In genomic region chr15:95302206-95302605, GRCh38 we compare ENCODE assay signal across 22 cellular contexts.
DNase-seq lines count a peak whose midpoint lies in the region; ATAC-seq and TF ChIP-seq lines count a peak whose summit lies in the region.
"Had no signal": no experiment of that assay in that cellular context is flagged by ENCODE, and none has a peak within 500 bp of the region (broad histone marks: within the 10 kb centered on the region; RNA-seq: fewer than 3 reads in every experiment).

No MANE protein-coding gene starts in this region.

- peak overlapping the region; percentile 42 for H3K27ac ChIP-seq in HL-60 (replicated peaks)
- peak overlapping the region; percentile 48; the same call in 1 of the 2 replicates for H3K27ac ChIP-seq in SJSA1
- H3K27ac ChIP-seq: esophagus muscularis mucosa, PC-9, upper lobe of left lung had no signal

- no peak overlapping the region for H3K4me3 ChIP-seq in HL-60 (replicated peaks; ENCODE audit: insufficient read depth, low read length)
- H3K4me3 ChIP-seq in SJSA1 = no peak overlapping the region
- H3K4me3 ChIP-seq in MG63 = no peak overlapping the region
- H3K4me3 ChIP-seq: BLaER1 treated with 17β-estradiol and CSF1 and Interleukin-3, amounts not matched to agents 10 nM and 100 nM; esophagus muscularis mucosa; PC-9; upper lobe of left lung had no signal

- no peaks in the 10 kb centered on the region for H3K36me3 ChIP-seq in SJSA1
- H3K36me3 ChIP-seq in MG63 = no peaks in the 10 kb centered on the region
- H3K36me3 ChIP-seq: BLaER1 treated with 17β-estradiol and CSF1 and Interleukin-3, amounts not matched to agents 10 nM and 100 nM; esophagus muscularis mucosa; upper lobe of left lung had no signal

- peaks cover 51% of the 10 kb centered on the region for H3K4me1 ChIP-seq in SJSA1 (replicated peaks)

- H3K27me3 ChIP-seq in HL-60 (ENCODE audit: insufficient read depth, poor library complexity, severe bottlenecking) (no peaks in the 10 kb centered on the region), SJSA1 (replicated peaks) (no peaks in the 10 kb centered on the region), MG63 (no peaks in the 10 kb centered on the region)
- H3K27me3 ChIP-seq: esophagus muscularis mucosa, upper lobe of left lung had no signal

- H3K9me3 ChIP-seq in SJSA1 (replicated peaks) = no peaks in the 10 kb centered on the region
- H3K9me3 ChIP-seq in MG63 = peaks cover 9% of the 10 kb centered on the region; the same call in 1 of the 2 replicates
- H3K9me3 ChIP-seq: esophagus muscularis mucosa, upper lobe of left lung had no signal

- no peak for TF ChIP-seq CTCF in HL-60 (IDR thresholded peaks at IDR 0.05; ENCODE audit: insufficient read depth, low read length)
- TF ChIP-seq CTCF in omental fat pad (IDR thresholded peaks at IDR 0.05) = no peak

- DNase-seq in DMS53 (lab: John Stamatoyannopoulos, UW) (peak; percentile 9), DMS53 treated with DMSO at 0.1 percent for 48 hours (lab: John Stamatoyannopoulos, UW; ENCODE audit: unreplicated experiment) (no peak), HL-60 (ENCODE audit: low read depth in 1 of 2, low spot score in 1 of 2) (peak; percentile 18 to 74), SJSA1 (ENCODE audit: low read depth in 1 of 2, low spot score in 2 of 2) (no peak), left kidney (ENCODE audit: low read depth, low spot score) (peak; percentile 32), MG63 (no peak), omental fat pad (ENCODE audit: low spot score) (no peak), NCI-H345 (lab: John Stamatoyannopoulos, UW) (no peak)
- DNase-seq: 8988T; activated CD4-positive, alpha-beta T cell treated with anti-CD3 and anti-CD28 coated beads, Interleukin-2, amount 50 U/mL, for 1 hour; activated naive CD4-positive, alpha-beta T cell treated with anti-CD3 and anti-CD28 coated beads, Interleukin-2, amount 50 U/mL, for 16 hours; activated T-cell treated with anti-CD3 and anti-CD28 coated beads, Interleukin-2, amount 50 U/mL, for 1 hour; HCEC 1CT; MM.1S; NCI-H2081 treated with DMSO at 0.1 percent for 48 hours; NCI-H69; PC-9; right cardiac atrium; stimulated activated naive CD4-positive, alpha-beta T cell treated with Interleukin-2 at 50 U/mL for 16 hours; upper lobe of left lung had no signal

- ATAC-seq in omental fat pad (ENCODE audit: low FRiP score) = no peak

Comparison
In these comparisons a context has a peak if more than half of its experiments do, and no peak if none do; other contexts are left out.
1. DNase-seq: peak in DMS53 (single experiment), HL-60 (2 of 2) and left kidney (single experiment); none in DMS53 treated with DMSO at 0.1 percent for 48 hours (single experiment), SJSA1 (0 of 2), MG63 (single experiment), omental fat pad (single experiment) and NCI-H345 (single experiment).